In genomic region chr11:914204-914603, GRCh38 we compare ENCODE assay signal across 11 cellular contexts.
"Had no signal": no experiment of that assay in that cellular context is flagged by ENCODE, and none has a peak within 500 bp of the region (broad histone marks: within the 10 kb centered on the region; RNA-seq: fewer than 3 reads in every experiment).

No MANE protein-coding gene starts in this region.

- H3K36me3 ChIP-seq: neutrophil, thyroid gland had no signal

- ATAC-seq: activated T-cell treated with anti-CD3 and anti-CD28 coated beads, Interleukin-2, amount 50 U/mL, for 72 hours; naive thymus-derived CD4-positive, alpha-beta T cell; stimulated activated naive CD8-positive, alpha-beta T cell treated with anti-CD3 and anti-CD28 coated beads, Interleukin-15, amount 100 ng/mL, for 72 hours had no signal

- H3K27ac ChIP-seq: neutrophil had no signal

- H3K9me3 ChIP-seq: neutrophil, thyroid gland had no signal

- DNase-seq: activated CD4-positive, alpha-beta memory T cell treated with anti-CD3 and anti-CD28 coated beads for 36 hours; activated gamma-delta T cell treated with Interleukin-2 at 50 U/mL for 16 hours; activated naive CD8-positive, alpha-beta T cell treated with anti-CD3 and anti-CD28 coated beads, Interleukin-2, amount 10 ng/mL, durations not matched to agents 7 days and 5 days; activated T-cell treated with anti-CD3 and anti-CD28 coated beads, Interleukin-2, amount 50 U/mL, for 72 hours; naive thymus-derived CD4-positive, alpha-beta T cell; SIG-M5; stimulated activated CD4-positive, alpha-beta T cell treated with anti-CD3 and anti-CD28 coated beads, Interleukin-4, amount 100 ng/mL, for 24 hours; stimulated activated naive CD8-positive, alpha-beta T cell treated with anti-CD3 and anti-CD28 coated beads, Interleukin-15, amount 100 ng/mL, for 72 hours had no signal

- H3K4me3 ChIP-seq: lung, thyroid gland had no signal

- H3K27me3 ChIP-seq: neutrophil, thyroid gland had no signal
